25 cellular contexts compared by ENCODE assay signal in genomic region chrX:805988-806387, GRCh38.
"Had no signal": no experiment of that assay in that cellular context is flagged by ENCODE, and none has a peak within 500 bp of the region (broad histone marks: within the 10 kb centered on the region; RNA-seq: fewer than 3 reads in every experiment).

No MANE protein-coding gene starts in this region.

- DNase-seq: cortex of kidney; effector memory CD8-positive, alpha-beta T cell; foreskin keratinocyte; heart left ventricle; hippocampal formation; immature natural killer cell; mucosa of descending colon; naive B cell; nucleus accumbens; stimulated activated CD4-positive, alpha-beta T cell treated with anti-CD3 and anti-CD28 coated beads, Interleukin-12 subunit alpha, Interleukin-12 subunit beta, amount 100 ng/mL, for 4 hours; stimulated activated CD4-positive, alpha-beta T cell treated with anti-CD3 and anti-CD28 coated beads, Interleukin-1b, Interleukin-23, amount 100 ng/mL, for 48 hours; stimulated activated CD4-positive, alpha-beta T cell treated with anti-CD3 and anti-CD28 coated beads, Interleukin-4, amount 100 ng/mL, for 1 hour; stimulated activated CD8-positive, alpha-beta memory T cell treated with anti-CD3 and anti-CD28 coated beads, Interleukin-4, amount 100 ng/mL, for 48 hours; stimulated activated naive CD4-positive, alpha-beta T cell; stimulated activated naive CD8-positive, alpha-beta T cell treated with anti-CD3 and anti-CD28 coated beads, Interleukin-15, amount 100 ng/mL, for 72 hours; transverse colon; upper lobe of right lung; uterus had no signal

- H3K27ac ChIP-seq: epithelial cell of prostate, foreskin keratinocyte, gastroesophageal sphincter, heart left ventricle, prostate gland, right atrium auricular region, suprapubic skin, transverse colon, upper lobe of right lung, uterus had no signal

- H3K4me3 ChIP-seq: gastroesophageal sphincter, heart left ventricle, lung, mucosa of descending colon, prostate gland, right atrium auricular region, smooth muscle cell, suprapubic skin, transverse colon, upper lobe of right lung, uterus had no signal

- H3K36me3 ChIP-seq: gastroesophageal sphincter, heart left ventricle, prostate gland, right atrium auricular region, suprapubic skin, transverse colon, upper lobe of right lung, uterus had no signal

- H3K4me1 ChIP-seq: foreskin keratinocyte, gastroesophageal sphincter, heart left ventricle, prostate gland, right atrium auricular region, suprapubic skin, transverse colon, upper lobe of right lung, uterus had no signal

- H3K9me3 ChIP-seq: heart left ventricle, mucosa of descending colon, prostate gland, right atrium auricular region, transverse colon, upper lobe of right lung, uterus had no signal

- H3K27me3 ChIP-seq: foreskin keratinocyte, right atrium auricular region, suprapubic skin, transverse colon, upper lobe of right lung, uterus had no signal

- H3K4me2 ChIP-seq: smooth muscle cell had no signal
